23 cellular contexts compared by ENCODE assay signal in the genomic region with DNA sequence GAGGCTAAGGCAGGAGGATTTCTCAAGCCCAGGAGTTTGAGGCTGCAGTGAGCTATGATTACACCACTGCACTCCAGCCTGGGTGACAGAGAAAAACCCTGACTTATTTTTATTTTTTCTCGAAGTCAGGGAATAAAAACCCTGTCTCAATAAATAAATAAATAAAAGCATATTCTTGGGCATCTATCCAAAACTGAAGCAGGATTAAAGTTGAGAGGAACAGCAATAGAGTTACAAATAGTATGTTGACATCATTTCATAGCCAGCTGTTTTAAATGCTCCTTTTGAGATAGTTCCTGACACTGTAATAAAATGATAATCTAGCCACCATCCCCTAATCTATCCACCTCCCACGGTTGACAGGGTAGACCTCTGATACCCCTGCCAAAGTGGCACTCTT.
"Had no signal": no experiment of that assay in that cellular context is flagged by ENCODE, and none has a peak within 500 bp of the region (broad histone marks: within the 10 kb centered on the region; RNA-seq: fewer than 3 reads in every experiment).

No MANE protein-coding gene starts in this region.

- ATAC-seq: activated CD4-positive, alpha-beta T cell treated with anti-CD3 and anti-CD28 coated beads for 36 hours; left ventricle myocardium superior; right lobe of liver; stimulated activated memory B cell treated with anti-CD40 and anti-IgM and Interleukin-4, amounts not matched to agents 10 μg/mL and 1 μg/mL and 100 μg/mL, for 72 hours; T-cell had no signal

- H3K27me3 ChIP-seq: right lobe of liver, transverse colon, uterus had no signal

- DNase-seq: activated CD4-positive, alpha-beta memory T cell treated with anti-CD3 and anti-CD28 coated beads for 36 hours; activated CD4-positive, alpha-beta T cell treated with anti-CD3 and anti-CD28 coated beads for 36 hours; activated naive CD4-positive, alpha-beta T cell treated with Interleukin-2 at 50 U/mL for 16 hours; activated naive CD8-positive, alpha-beta T cell treated with anti-CD3 and anti-CD28 coated beads for 36 hours; activated T-cell treated with anti-CD3 and anti-CD28 coated beads, Interleukin-2, amount 50 U/mL, for 48 hours; amniotic stem cell; cerebellar nuclear complex; cortex of kidney; endodermal cell; hippocampal formation; left ventricle myocardium superior; mammary epithelial cell; naive B cell; nucleus accumbens; stimulated activated CD4-positive, alpha-beta T cell treated with anti-CD3 and anti-CD28 coated beads, Interleukin-15, amount 100 ng/mL, for 24 hours; T-cell; T-helper 9 cell; transverse colon; uterus had no signal

- H3K36me3 Mint-ChIP-seq: T-cell had no signal

- H3K36me3 ChIP-seq: right lobe of liver, transverse colon, uterus had no signal

- H3K9me3 ChIP-seq: right lobe of liver, transverse colon, uterus had no signal

- H3K27me3 Mint-ChIP-seq: activated CD4-positive, alpha-beta memory T cell treated with anti-CD3 and anti-CD28 coated beads for 36 hours; activated CD4-positive, alpha-beta T cell treated with anti-CD3 and anti-CD28 coated beads for 36 hours; activated naive CD8-positive, alpha-beta T cell treated with anti-CD3 and anti-CD28 coated beads for 36 hours; T-cell had no signal

- H3K4me3 ChIP-seq: right lobe of liver, smooth muscle cell, transverse colon, uterus had no signal

- H3K27ac ChIP-seq: epithelial cell of prostate, right lobe of liver, transverse colon, uterus had no signal

- H3K4me1 ChIP-seq: uterus had no signal

- H3K27ac Mint-ChIP-seq: activated CD4-positive, alpha-beta memory T cell treated with anti-CD3 and anti-CD28 coated beads for 36 hours; activated CD4-positive, alpha-beta T cell treated with anti-CD3 and anti-CD28 coated beads for 36 hours; activated naive CD8-positive, alpha-beta T cell treated with anti-CD3 and anti-CD28 coated beads for 36 hours; endodermal cell; naive B cell; stimulated activated memory B cell treated with anti-CD40 and anti-IgM and Interleukin-4, amounts not matched to agents 10 μg/mL and 1 μg/mL and 100 μg/mL, for 72 hours had no signal

- H3K4me2 ChIP-seq: smooth muscle cell had no signal

- H3K4me3 Mint-ChIP-seq: activated CD4-positive, alpha-beta memory T cell treated with anti-CD3 and anti-CD28 coated beads for 36 hours; activated CD4-positive, alpha-beta T cell treated with anti-CD3 and anti-CD28 coated beads for 36 hours; activated naive CD8-positive, alpha-beta T cell treated with anti-CD3 and anti-CD28 coated beads for 36 hours; endodermal cell; naive B cell; stimulated activated memory B cell treated with anti-CD40 and anti-IgM and Interleukin-4, amounts not matched to agents 10 μg/mL and 1 μg/mL and 100 μg/mL, for 72 hours; T-cell had no signal
